In the genomic region with DNA sequence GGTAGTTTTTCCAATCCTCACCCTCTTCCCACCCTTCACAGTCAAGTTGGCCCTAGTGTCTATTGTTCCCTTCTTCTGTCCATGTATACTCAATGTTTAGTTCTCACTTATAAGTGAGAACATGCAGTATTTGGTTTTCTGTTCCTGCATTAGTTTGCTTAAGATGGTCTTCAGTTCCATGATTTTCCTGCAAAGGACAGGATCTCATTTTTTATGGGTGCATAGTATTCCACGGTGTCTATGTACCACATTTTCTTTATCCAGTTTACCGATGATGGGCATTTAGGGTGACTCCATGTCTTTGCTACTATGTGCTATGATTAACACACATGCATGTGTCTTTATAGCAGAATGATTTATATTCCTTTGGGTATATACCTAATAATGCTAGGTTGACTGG, we compare ENCODE assay signal across 21 cellular contexts.
DNase-seq lines count a peak whose midpoint lies in the region; ATAC-seq, FAIRE-seq and TF ChIP-seq lines count a peak whose summit lies in the region.
"Had no signal": no experiment of that assay in that cellular context is flagged by ENCODE, and none has a peak within 500 bp of the region (broad histone marks: within the 10 kb centered on the region; RNA-seq: fewer than 3 reads in every experiment).

No MANE protein-coding gene starts in this region.

- TF ChIP-seq CTCF in A549 (IDR thresholded peaks at IDR 0.05) (no peak), K562 (IDR thresholded peaks at IDR 0.05 in 2 of 3, conservative IDR thresholded peaks at IDR 0.05 in 1 of 3; ENCODE audit: insufficient read depth in 2 of 3, low read depth in 1 of 3, low read length in 3 of 3) (no peak)
- TF ChIP-seq CTCF in activated CD8-positive, alpha-beta T cell treated with anti-CD3 and anti-CD28 coated beads for 36 hours (IDR thresholded peaks at IDR 0.05) = no peak

- no peak for DNase-seq in A549 (ENCODE audit: low read depth in 1 of 2, low spot score in 1 of 2)
- no peak for DNase-seq in GM12891 (ENCODE audit: insufficient read length, low spot score)
- no peak for DNase-seq in K562 (ENCODE audit: extremely low read depth in 1 of 4, low spot score in 3 of 4)
- DNase-seq in activated CD8-positive, alpha-beta T cell treated with anti-CD3 and anti-CD28 coated beads for 36 hours = no peak
- no peak for DNase-seq in activated CD4-positive, alpha-beta T cell treated with anti-CD3 and anti-CD28 coated beads, Interleukin-2, amount 10 ng/mL, durations not matched to agents 24 days and 14 days
- DNase-seq: 8988T; AML-193; Caco-2; Calu3; CD4-positive, alpha-beta T cell; CD8-positive, alpha-beta T cell; DMS79 treated with DMSO at 0.1 percent for 48 hours; GF-D8 had no signal

- H3K36me3 ChIP-seq in K562 (ENCODE audit: control insufficient read depth, insufficient read depth, low read length) = peaks cover 15% of the 10 kb centered on the region; the same call in 2 of the 3 replicates

- H3K9me1 ChIP-seq in K562 (ENCODE audit: control insufficient read depth, insufficient read depth, low read length) = no peaks in the 10 kb centered on the region

- H3K4me3 ChIP-seq in A549 (no peak overlapping the region), K562 (no peak overlapping the region)
- H3K4me3 ChIP-seq: BLaER1 treated with 17β-estradiol and CSF1 and Interleukin-3, amounts not matched to agents 10 nM and 100 nM had no signal

- H3K27ac ChIP-seq in A549 (no peak overlapping the region), K562 (ENCODE audit: extremely low read depth, low read depth, low read length) (no peak overlapping the region)
- H3K27ac ChIP-seq: BLaER1 treated with 17β-estradiol and CSF1 and Interleukin-3, amounts not matched to agents 10 nM and 100 nM; C4-2B had no signal

- H3K27ac Mint-ChIP-seq in activated CD8-positive, alpha-beta T cell treated with anti-CD3 and anti-CD28 coated beads for 36 hours = no peak overlapping the region
- no peak overlapping the region for H3K27ac Mint-ChIP-seq in activated CD4-positive, alpha-beta T cell treated with anti-CD3 and anti-CD28 coated beads, Interleukin-2, amount 10 ng/mL, durations not matched to agents 24 days and 14 days
- H3K27ac Mint-ChIP-seq: B cell; CD4-positive, alpha-beta T cell; CD8-positive, alpha-beta T cell had no signal

- no peak for ATAC-seq in A549
- no peak for ATAC-seq in K562
- no peak for ATAC-seq in activated CD8-positive, alpha-beta T cell treated with anti-CD3 and anti-CD28 coated beads for 36 hours
- ATAC-seq: CD8-positive, alpha-beta T cell had no signal

- TF ChIP-seq POLR2A in A549 (IDR thresholded peaks at IDR 0.05; ENCODE audit: low read length) = no peak
- TF ChIP-seq POLR2A in GM12891 (IDR thresholded peaks at IDR 0.05; ENCODE audit: low read depth, low read length) = no peak
- no peak for TF ChIP-seq POLR2A in K562 (conservative IDR thresholded peaks at IDR 0.05)

- TF ChIP-seq EP300 in A549 (IDR thresholded peaks at IDR 0.05) (no peak), K562 (IDR thresholded peaks at IDR 0.05; ENCODE audit: low read length) (no peak)

- H3K79me2 ChIP-seq in K562 (ENCODE audit: control insufficient read depth, insufficient read depth, low read length) = no peaks in the 10 kb centered on the region

- peaks cover 45% of the 10 kb centered on the region for H3K36me3 Mint-ChIP-seq in activated CD8-positive, alpha-beta T cell treated with anti-CD3 and anti-CD28 coated beads for 36 hours (ENCODE audit: low read depth)
- H3K36me3 Mint-ChIP-seq in activated CD4-positive, alpha-beta T cell treated with anti-CD3 and anti-CD28 coated beads, Interleukin-2, amount 10 ng/mL, durations not matched to agents 24 days and 14 days (ENCODE audit: low read depth) = peaks cover 64% of the 10 kb centered on the region

- TF ChIP-seq RAD21 in A549 (conservative IDR thresholded peaks at IDR 0.05 in 1 of 2, IDR thresholded peaks at IDR 0.05 in 1 of 2) (no peak), K562 (CRISPR knock-in tag; conservative IDR thresholded peaks at IDR 0.05 in 1 of 2, IDR thresholded peaks at IDR 0.05 in 1 of 2) (no peak)

- H3K27me3 ChIP-seq in K562 (ENCODE audit: control insufficient read depth in 2 of 2, insufficient read depth in 2 of 2, low read length in 2 of 2) = no peaks in the 10 kb centered on the region
- H3K27me3 ChIP-seq: BLaER1 treated with 17β-estradiol and CSF1 and Interleukin-3, amounts not matched to agents 10 nM and 100 nM had no signal

- H3K9me3 Mint-ChIP-seq in activated CD8-positive, alpha-beta T cell treated with anti-CD3 and anti-CD28 coated beads for 36 hours = peaks cover 2% of the 10 kb centered on the region
- H3K9me3 Mint-ChIP-seq in activated CD4-positive, alpha-beta T cell treated with anti-CD3 and anti-CD28 coated beads, Interleukin-2, amount 10 ng/mL, durations not matched to agents 24 days and 14 days = peaks cover 7% of the 10 kb centered on the region
- H3K9me3 Mint-ChIP-seq: CD8-positive, alpha-beta T cell had no signal

- H3K9me3 ChIP-seq in A549 (no peaks in the 10 kb centered on the region), K562 (replicated peaks; ENCODE audit: control insufficient read depth, insufficient read depth, low read depth, low read length) (no peaks in the 10 kb centered on the region)
- H3K9me3 ChIP-seq: Caco-2 had no signal

- H3K4me2 ChIP-seq in A549 (no peak overlapping the region), K562 (ENCODE audit: insufficient read depth, low read length) (no peak overlapping the region)
- H3K4me2 ChIP-seq: BLaER1 treated with 17β-estradiol and CSF1 and Interleukin-3, amounts not matched to agents 10 nM and 100 nM had no signal

- CTCF ChIA-PET in A549 (lab: Yijun Ruan, JAX) = no interaction called here
- CTCF ChIA-PET in K562 (lab: Yijun Ruan, JAX; ENCODE audit: low intra/inter-chr PET ratio) = no interaction called here
- CTCF ChIA-PET in activated CD8-positive, alpha-beta T cell treated with anti-CD3 and anti-CD28 coated beads for 36 hours (lab: Charles Lee) = no interaction called here

- H3K9ac ChIP-seq in K562 (ENCODE audit: insufficient read depth in 1 of 2, low read depth in 2 of 2, low read length in 2 of 2) = no peak overlapping the region
- H3K9ac ChIP-seq: BLaER1 treated with 17β-estradiol and CSF1 and Interleukin-3, amounts not matched to agents 10 nM and 100 nM had no signal

- peaks cover 21% of the 10 kb centered on the region for H3K4me1 ChIP-seq in A549
- H3K4me1 ChIP-seq in K562 (replicated peaks in 1 of 2; ENCODE audit: control insufficient read depth in 2 of 2, insufficient read depth in 2 of 2, low read length in 2 of 2) = no peaks in the 10 kb centered on the region
- H3K4me1 ChIP-seq: BLaER1 treated with 17β-estradiol and CSF1 and Interleukin-3, amounts not matched to agents 10 nM and 100 nM; Caco-2 had no signal

- no peaks in the 10 kb centered on the region for H3K27me3 Mint-ChIP-seq in activated CD8-positive, alpha-beta T cell treated with anti-CD3 and anti-CD28 coated beads for 36 hours
- no peaks in the 10 kb centered on the region for H3K27me3 Mint-ChIP-seq in activated CD4-positive, alpha-beta T cell treated with anti-CD3 and anti-CD28 coated beads, Interleukin-2, amount 10 ng/mL, durations not matched to agents 24 days and 14 days
- H3K27me3 Mint-ChIP-seq: B cell; CD4-positive, alpha-beta T cell had no signal

- peaks cover 13% of the 10 kb centered on the region for H3K4me1 Mint-ChIP-seq in activated CD8-positive, alpha-beta T cell treated with anti-CD3 and anti-CD28 coated beads for 36 hours (ENCODE audit: low read depth)
- H3K4me1 Mint-ChIP-seq in activated CD4-positive, alpha-beta T cell treated with anti-CD3 and anti-CD28 coated beads, Interleukin-2, amount 10 ng/mL, durations not matched to agents 24 days and 14 days = peaks cover 19% of the 10 kb centered on the region
- H3K4me1 Mint-ChIP-seq: B cell had no signal

- intact Hi-C loops in K562 (cut with micrococcal nuclease) = no loop called here
- intact Hi-C loops in activated CD8-positive, alpha-beta T cell treated with anti-CD3 and anti-CD28 coated beads for 36 hours (cut with micrococcal nuclease) = no loop called here
- intact Hi-C loops in activated CD4-positive, alpha-beta T cell treated with anti-CD3 and anti-CD28 coated beads, Interleukin-2, amount 10 ng/mL, durations not matched to agents 24 days and 14 days (cut with micrococcal nuclease) = no loop called here

- H2AFZ ChIP-seq in K562 (ENCODE audit: low read depth, low read length) = no peak overlapping the region

- POLR2A ChIA-PET in A549 (lab: Yijun Ruan, JAX) (no interaction called here), K562 (lab: Yijun Ruan, JAX) (no interaction called here)
- POLR2A ChIA-PET in activated CD8-positive, alpha-beta T cell treated with anti-CD3 and anti-CD28 coated beads for 36 hours (lab: Charles Lee) = no interaction called here

- in situ Hi-C loops in K562 (cut with MboI) = no loop called here

- WGBS in A549 (ENCODE audit: missing lambda C conversion rate) = 96% methylated on average over 2 of the region's 2 CpGs
- 100% methylated on average over 2 of the region's 2 CpGs for WGBS in K562 (ENCODE audit: insufficient coverage, low coverage, missing lambda C conversion rate)

- no peaks in the 10 kb centered on the region for H4K20me1 ChIP-seq in K562 (replicated peaks; ENCODE audit: control insufficient read depth, insufficient read depth, low read length)
- H4K20me1 ChIP-seq: BLaER1 treated with 17β-estradiol and CSF1 and Interleukin-3, amounts not matched to agents 10 nM and 100 nM had no signal

- H3K4me3 Mint-ChIP-seq in activated CD8-positive, alpha-beta T cell treated with anti-CD3 and anti-CD28 coated beads for 36 hours = no peak overlapping the region
- H3K4me3 Mint-ChIP-seq in activated CD4-positive, alpha-beta T cell treated with anti-CD3 and anti-CD28 coated beads, Interleukin-2, amount 10 ng/mL, durations not matched to agents 24 days and 14 days = no peak overlapping the region
- H3K4me3 Mint-ChIP-seq: B cell; CD4-positive, alpha-beta T cell; CD8-positive, alpha-beta T cell had no signal

- FAIRE-seq in A549 (lab: Jason Lieb, UNC) (no peak), GM12891 (lab: Jason Lieb, UNC) (peak; percentile 20), K562 (lab: Jason Lieb, UNC) (no peak)
- FAIRE-seq: A204.1, D721Med, G401.6, GM12892, GM18507 had no signal

- BruUV-seq in K562 (replicated peaks; lab: Mats Ljungman, UMichigan) = no TSS peak

TF ChIP-seq in A549, 52 proteins besides CTCF, POLR2A, EP300 and RAD21:
- no peak for TF ChIP-seq FOXS1 (CRISPR knock-in tag; IDR thresholded peaks at IDR 0.05)
- TF ChIP-seq KDM1A (IDR thresholded peaks at IDR 0.05; ENCODE audit: low read depth) = 0 out of 2 replicates have a peak, but pooled peaks have one; percentile 30

TF ChIP-seq in GM12891, 5 proteins besides CTCF, POLR2A, EP300 and RAD21 (continues in another document):
- no peak for TF ChIP-seq POLR2AphosphoS5 (IDR thresholded peaks at IDR 0.05; ENCODE audit: low read depth, low read length)
- no peak for TF ChIP-seq SPI1 (IDR thresholded peaks at IDR 0.05; ENCODE audit: low read depth, low read length)
- no peak for TF ChIP-seq PAX5 (IDR thresholded peaks at IDR 0.05; ENCODE audit: insufficient read depth, low read length, severe bottlenecking)
- no peak for TF ChIP-seq POU2F2 (IDR thresholded peaks at IDR 0.05; ENCODE audit: low read depth, low read length)

Comparison
In these comparisons a context has a peak if more than half of its experiments do, and no peak if none do; other contexts are left out.
1. Of the 35 proteins assayed by ChIP-seq in both K562 and A549: peak only in K562: none; only in A549: KDM1A; in both: none; in neither: 34.